Comparison of ENCODE assay signal across 8 cellular contexts in genomic region chr16:49855822-49856740, GRCh38. TPM values are rescaled to one million over a fixed set of nuclear protein-coding genes. Genes with fewer than 3 reads are reported as not detected.
DNase-seq lines count a peak whose midpoint lies in the region; ATAC-seq, FAIRE-seq and TF ChIP-seq lines count a peak whose summit lies in the region.

ZNF423 (minus strand) TSS chr16:49856112; CDS start chr16:49855774, 338 bp downstream.

- H3K9me3 ChIP-seq in A549 (no peaks in the 10 kb centered on the region), GM12878 (replicated peaks; ENCODE audit: control insufficient read depth, insufficient read depth, low read length) (no peaks in the 10 kb centered on the region)

- H3K27ac ChIP-seq in A549 (peak within 1 kb of the TSS; percentile 86 to 91), GM12878 (ENCODE audit: control insufficient read depth, insufficient read depth) (no peak within 1 kb of the TSS), temporal lobe (ENCODE audit: low read depth, low read length) (no peak within 1 kb of the TSS)

- TF ChIP-seq CTCF in A549 (IDR thresholded peaks at IDR 0.05) (no peak), GM12878 (IDR thresholded peaks at IDR 0.05 in 2 of 3, conservative IDR thresholded peaks at IDR 0.05 in 1 of 3; ENCODE audit: control insufficient read depth in 2 of 3, extremely low read depth in 1 of 3, insufficient read depth in 1 of 3, low read depth in 3 of 3, low read length in 3 of 3) (no peak)

- DNase-seq in A549 (ENCODE audit: low read depth in 1 of 2, low spot score in 1 of 2) (no peak), GM12878 (ENCODE audit: low read depth, low spot score) (no peak), left kidney (ENCODE audit: low read depth, low spot score) (peak; percentile 90), NCI-H2196 (lab: John Stamatoyannopoulos, UW; ENCODE audit: unreplicated experiment) (no peak)
- no peak for DNase-seq in stimulated activated CD8-positive, alpha-beta memory T cell treated with anti-CD3 and anti-CD28 coated beads, Interleukin-4, amount 100 ng/mL, for 48 hours

- H3K4me3 ChIP-seq in A549, result peak within 1 kb of the TSS; percentile 97
- H3K4me3 ChIP-seq in GM12878, result peak within 1 kb of the TSS; percentile 70

- no peak for TF ChIP-seq POLR2A in A549 (IDR thresholded peaks at IDR 0.05; ENCODE audit: low read length)
- no peak for TF ChIP-seq POLR2A in GM12878 (IDR thresholded peaks at IDR 0.05; ENCODE audit: low read depth, low read length)

- ATAC-seq in A549 (no peak), HG02642 (IDR thresholded peaks at IDR 0.05; ENCODE audit: poor library complexity, unreplicated experiment) (peak; percentile 14), GM12878 (no peak), GM18873 (IDR thresholded peaks at IDR 0.05; ENCODE audit: low FRiP score, unreplicated experiment) (no peak)

- H4K20me1 ChIP-seq in GM12878 (ENCODE audit: control insufficient read depth, insufficient read depth), result no peaks in the 10 kb centered on the region

- TF ChIP-seq EP300 in A549 (IDR thresholded peaks at IDR 0.05) (no peak), GM12878 (IDR thresholded peaks at IDR 0.05; ENCODE audit: borderline replicate concordance in 1 of 2, control insufficient read depth in 1 of 2, low read depth in 2 of 2, low read length in 2 of 2) (no peak)

- FAIRE-seq in A549 (lab: Jason Lieb, UNC) (no peak), GM12878 (lab: Jason Lieb, UNC) (no peak)

- SMC1A ChIA-PET in GM12878 (lab: Charles Lee; ENCODE audit: uncharacterized antibody, unreplicated experiment), result no interaction called here

- H2AFZ ChIP-seq in GM12878 (ENCODE audit: control insufficient read depth, low read depth, low read length), result peak within 1 kb of the TSS; percentile 39

- POLR2A ChIA-PET in A549 (lab: Yijun Ruan, JAX), result no interaction called here
- POLR2A ChIA-PET in GM12878 (lab: Charles Lee), result no interaction called here

- H3K4me2 ChIP-seq in A549, result peak within 1 kb of the TSS; percentile 99
- H3K4me2 ChIP-seq in GM12878 (ENCODE audit: control insufficient read depth, insufficient read depth), result peak within 1 kb of the TSS; percentile 82

- RAD21 ChIA-PET in GM12878 (lab: Charles Lee; ENCODE audit: unreplicated experiment), result no interaction called here

- H3K9ac ChIP-seq in GM12878 (ENCODE audit: control insufficient read depth, insufficient read depth, low read length), result no peak within 1 kb of the TSS

- intact Hi-C loops in GM12878 (cut with micrococcal nuclease; ENCODE audit: unreplicated experiment), result no loop called here

- no TSS peak for BruUV-seq in GM12878 (replicated peaks; lab: Mats Ljungman, UMichigan)

- H3K4me1 ChIP-seq in A549 (peaks cover 21% of the 10 kb centered on the region; the same call in 2 of the 3 replicates), GM12878 (ENCODE audit: control insufficient read depth, insufficient read depth, low read length) (peaks cover 6% of the 10 kb centered on the region; the same call in 1 of the 2 replicates)

- CTCF ChIA-PET in A549 (lab: Yijun Ruan, JAX), result interaction anchor here (0.6 to 5.1 kb wide), 14 partner anchors 9 to 448 kb away, joined by 3 to 116 read pairs (median 6); partner anchors contain the start of gene CNEP1R1
- CTCF ChIA-PET in GM12878 (lab: Yijun Ruan, JAX), result no interaction called here

- H3K36me3 ChIP-seq in GM12878 (ENCODE audit: control insufficient read depth in 2 of 2, insufficient read depth in 2 of 2, low read length in 1 of 2), result no peaks in the 10 kb centered on the region

- in situ Hi-C loops in GM12878 (cut with MboI), result no loop called here

- TF ChIP-seq RAD21 in A549 (conservative IDR thresholded peaks at IDR 0.05 in 1 of 2, IDR thresholded peaks at IDR 0.05 in 1 of 2) (no peak), GM12878 (IDR thresholded peaks at IDR 0.05; ENCODE audit: insufficient read depth, low read depth, low read length) (no peak)

- H3K79me2 ChIP-seq in GM12878 (ENCODE audit: control insufficient read depth, insufficient read depth, low read length), result no peaks in the 10 kb centered on the region

- WGBS in A549 (ENCODE audit: missing lambda C conversion rate), result under 1% methylated on average over 30 of the region's 82 CpGs
- WGBS in GM12878 (ENCODE audit: insufficient coverage, insufficient replicate concordance, low lambda C conversion rate, missing lambda C conversion rate), result 3% methylated on average over 37 of the region's 82 CpGs

- H3K27me3 ChIP-seq in GM12878 (replicated peaks in 1 of 2; ENCODE audit: control insufficient read depth in 2 of 2, insufficient read depth in 2 of 2, low read length in 1 of 2), result peaks cover 10 to 22% of the 10 kb centered on the region in 2 experiments

TF ChIP-seq in A549, 52 proteins besides CTCF, POLR2A, EP300 and RAD21:
- peak; percentile 73; the same call in 1 of the 2 replicates for TF ChIP-seq RNF2 (IDR thresholded peaks at IDR 0.05; ENCODE audit: borderline replicate concordance, low read depth)
- no peak for TF ChIP-seq CHD4 (IDR thresholded peaks at IDR 0.05; ENCODE audit: borderline replicate concordance)

TF ChIP-seq in GM12878, 131 proteins besides CTCF, POLR2A, EP300 and RAD21:
- TF ChIP-seq SMAD1 (IDR thresholded peaks at IDR 0.05; ENCODE audit: low read depth, partially characterized antibody), result no peak

RNA-seq across cellular contexts. Expression of gene ZNF423, which starts in this region (rescaled TPM):
- polyA plus RNA-seq in A549 (2011; rRNA removed) (0.07 and 0.10 TPM in 2 replicates), A549 (2017; fragmentation: RNase III; extraction: RNeasy Plus Mini Kit Qiagen cat#74134 plus additional on column Dnase treatment) (0.04 to 0.15 TPM (median 0.14 TPM) in 3 replicates), GM12878 (2011; rRNA removed) (0.01 and 0.03 TPM in 2 replicates), GM12878 (2014; fragmentation: Illumina TruSeq; extraction: Trizol) (0.06 and 0.07 TPM in 2 replicates), GM12878 (2014; fragmentation: Nextera tagmentation; extraction: Ambion mirVana) (under 1 TPM; 0.05 to 0.35 TPM), GM12878 (2014; rRNA removed) (0.10 and 0.12 TPM in 2 replicates), GM12878 (2016; fragmentation: Nextera tagmentation; extraction: Ambion mirVana) (under 1 TPM; 0.09 to 0.18 TPM)
- polyA plus RNA-seq in A549 (2012; cell fraction: cytosol; rRNA removed), result 0.03 and 0.09 TPM in 2 replicates
- polyA plus RNA-seq in A549 (2012; cell fraction: nucleus; rRNA removed), result 0.02 and 0.06 TPM in 2 replicates
- 0.12 and 0.24 TPM in 2 replicates for polyA minus RNA-seq in A549 (2011; rRNA and poly(A)+ RNA removed)
- not detected in 2 replicates for total RNA-seq in GM12878 (2013; cell fraction: nucleolus; rRNA removed)
- total RNA-seq in GM12878 (2014; rRNA removed) (0.22 and 0.28 TPM in 2 replicates), GM12878 (2014; rRNA removed; fragmentation: Illumina TruSeq; extraction: Trizol) (0.09 and 0.14 TPM in 2 replicates), GM12878 (2021) (0.21 and 0.64 TPM in 2 replicates), temporal lobe (10.6 TPM)
- polyA plus RNA-seq in GM12878 (2011; ENCODE audit: low read depth), result not detected
- 0.03 TPM in 2 replicates for polyA plus RNA-seq in GM12878 (2011; cell fraction: cytosol; rRNA removed)
- polyA plus RNA-seq in GM12878 (2011; cell fraction: nucleus; rRNA removed), result 0.03 and 0.04 TPM in 2 replicates
- polyA plus RNA-seq in GM12878 (2012), result 0.11 and 0.15 TPM in 2 replicates
- polyA minus RNA-seq in GM12878 (2011; rRNA and poly(A)+ RNA removed), result 0.10 TPM in 1 of 2 replicates, not detected in the other
- not detected in 2 replicates for polyA minus RNA-seq in GM12878 (2011; cell fraction: cytosol; rRNA and poly(A)+ RNA removed)
- polyA minus RNA-seq in GM12878 (2011; cell fraction: nucleus; rRNA and poly(A)+ RNA removed), result 0.19 TPM in 1 of 2 replicates, not detected in the other

Comparison
In these comparisons a context has a peak if more than half of its experiments do, and no peak if none do; other contexts are left out.
1. H3K27ac ChIP-seq: peak in A549 (2 of 2); none in GM12878 (single experiment) and temporal lobe (single experiment).